Comparison of ENCODE assay signal across 8 cellular contexts in the genomic region with DNA sequence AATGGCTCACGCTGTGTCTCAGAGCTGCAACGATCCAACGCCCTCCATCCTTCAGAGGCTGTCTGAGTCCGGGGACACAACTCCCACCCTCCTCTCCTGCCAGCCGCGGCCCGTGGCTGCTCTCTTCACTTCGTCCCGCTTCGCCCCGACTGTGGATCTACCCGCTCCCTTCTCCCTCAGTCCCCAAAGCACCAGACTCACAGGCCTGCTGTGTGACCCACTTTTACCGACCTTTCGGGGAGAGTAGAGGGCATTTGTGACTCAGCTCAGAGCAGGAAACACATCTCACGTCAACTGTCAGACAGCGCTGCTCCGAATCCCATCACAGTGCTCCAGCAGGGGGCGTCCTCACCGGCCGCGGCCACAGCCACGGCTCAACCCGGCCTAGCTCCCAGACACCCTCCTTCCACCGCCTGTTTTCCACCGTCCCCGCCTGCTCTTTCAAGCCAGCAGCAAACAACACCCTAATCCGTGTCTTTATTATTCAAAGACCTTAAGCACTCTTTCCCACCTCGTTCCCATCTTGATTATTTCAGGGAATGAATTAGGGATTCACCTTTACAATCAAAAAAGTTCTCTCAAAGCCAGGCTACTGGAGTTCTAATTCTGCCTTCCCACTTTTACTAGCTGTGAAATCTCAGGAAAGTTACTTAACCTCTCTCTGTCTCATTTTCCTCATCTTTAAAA. TPM values are rescaled to one million over a fixed set of nuclear protein-coding genes. Genes with fewer than 3 reads are reported as not detected.
DNase-seq lines count a peak whose midpoint lies in the region; ATAC-seq lines count a peak whose summit lies in the region.

No MANE protein-coding gene starts in this region.

- no peaks in the 10 kb centered on the region for H3K27me3 ChIP-seq in right cardiac atrium (ENCODE audit: control insufficient read depth, insufficient read depth)

- DNase-seq in Ammon's horn (ENCODE audit: low spot score), result peak; percentile 88
- DNase-seq in GM19240 (ENCODE audit: insufficient read length, low spot score), result peak; percentile 87
- peak; percentile 53 for DNase-seq in KG1 (lab: John Stamatoyannopoulos, UW)
- peak; percentile 49 for DNase-seq in amniotic stem cell (lab: John Stamatoyannopoulos, UW)
- DNase-seq in right cardiac atrium, result peak; percentile 89 to 95 (median 95)
- DNase-seq in pulmonary artery endothelial cell (ENCODE audit: low read depth, low spot score), result peak; percentile 35
- DNase-seq in ureter (ENCODE audit: low spot score), result peak; percentile 85

- H3K9me3 Mint-ChIP-seq in T-helper 1 cell treated with Interleukin-12 subunit alpha and Interleukin-12 subunit beta and Interleukin-4 antibody, amounts not matched to agents 30 μg/mL and 1 μg/mL, for 36 hours, result no peaks in the 10 kb centered on the region

- H3K27me3 Mint-ChIP-seq in T-helper 1 cell treated with Interleukin-12 subunit alpha and Interleukin-12 subunit beta and Interleukin-4 antibody, amounts not matched to agents 30 μg/mL and 1 μg/mL, for 36 hours (ENCODE audit: low read depth), result peaks cover 3% of the 10 kb centered on the region

- ATAC-seq in right cardiac atrium, result peak; percentile 93 to 96

- H3K27ac ChIP-seq in right cardiac atrium (ENCODE audit: low read length), result peak overlapping the region; percentile 26

- no peaks in the 10 kb centered on the region for H3K36me3 Mint-ChIP-seq in T-helper 1 cell treated with Interleukin-12 subunit alpha and Interleukin-12 subunit beta and Interleukin-4 antibody, amounts not matched to agents 30 μg/mL and 1 μg/mL, for 36 hours (ENCODE audit: low read depth)

- no peaks in the 10 kb centered on the region for H3K9me3 ChIP-seq in right cardiac atrium (ENCODE audit: control insufficient read depth, low read length)

- no peak overlapping the region for H3K4me3 ChIP-seq in right cardiac atrium (ENCODE audit: low read length)

- 7% methylated on average over 28 of the region's 28 CpGs for WGBS in right cardiac atrium

- intact Hi-C loops in right cardiac atrium (cut with DNase I), result loop anchor here in 1 of 4 donors (10.0 kb wide), 1 partner anchor 81 kb away; no protein-coding TSS in a partner anchor

- H3K4me1 Mint-ChIP-seq in T-helper 1 cell treated with Interleukin-12 subunit alpha and Interleukin-12 subunit beta and Interleukin-4 antibody, amounts not matched to agents 30 μg/mL and 1 μg/mL, for 36 hours (ENCODE audit: low read depth), result peaks cover 23% of the 10 kb centered on the region

- peak overlapping the region; percentile 94 for H3K27ac Mint-ChIP-seq in T-helper 1 cell treated with Interleukin-12 subunit alpha and Interleukin-12 subunit beta and Interleukin-4 antibody, amounts not matched to agents 30 μg/mL and 1 μg/mL, for 36 hours

- H3K4me1 ChIP-seq in right cardiac atrium (ENCODE audit: control insufficient read depth, insufficient read depth, low read length), result no peaks in the 10 kb centered on the region

- peak overlapping the region; percentile 83 for H3K4me3 Mint-ChIP-seq in T-helper 1 cell treated with Interleukin-12 subunit alpha and Interleukin-12 subunit beta and Interleukin-4 antibody, amounts not matched to agents 30 μg/mL and 1 μg/mL, for 36 hours

RNA-seq across cellular contexts. Expression of a gene that starts 5.0 kb away (rescaled TPM):
- total RNA-seq in right cardiac atrium (1 to 10 TPM in 1 of 4 donors, under 1 TPM in 3; 0.17 to 1.1 (median 0.52) TPM), pulmonary artery endothelial cell (not detected in 2 replicates), ureter (0.70 TPM)
- polyA plus RNA-seq in right cardiac atrium, result 0.77 TPM

RNA-seq across cellular contexts. Expression of a gene that starts 16.1 kb away (rescaled TPM):
- total RNA-seq in right cardiac atrium (1 to 10 TPM; 2.0 to 7.0 (median 2.8) TPM), pulmonary artery endothelial cell (0.07 and 0.60 TPM in 2 replicates), ureter (0.34 TPM)
- polyA plus RNA-seq in right cardiac atrium, result 6.7 TPM

RNA-seq across cellular contexts. Expression of a gene that starts 27.2 kb away (rescaled TPM):
- total RNA-seq in right cardiac atrium, result under 1 TPM in 3 of 4 donors, not detected in 1; 0.15 to 0.25 (median 0.17) TPM
- polyA plus RNA-seq in right cardiac atrium, result 0.32 TPM
- 0.04 TPM in 1 of 2 replicates, not detected in the other for total RNA-seq in pulmonary artery endothelial cell
- total RNA-seq in ureter, result not detected

RNA-seq across cellular contexts. Expression of a gene that starts 41.8 kb away (rescaled TPM):
- 10 to 100 TPM; 10.4 to 31.1 (median 17.4) TPM for total RNA-seq in right cardiac atrium
- polyA plus RNA-seq in right cardiac atrium, result 37.4 TPM
- not detected in 2 replicates for total RNA-seq in pulmonary artery endothelial cell
- 6.2 TPM for total RNA-seq in ureter

Comparison
In these comparisons a context has a peak if more than half of its experiments do, and no peak if none do; other contexts are left out.
1. DNase-seq: peak in every context shown above with its lines; median percentile 95 in right cardiac atrium; 88 in Ammon's horn; 87 in GM19240; 85 in ureter; 53 in KG1; 49 in amniotic stem cell; 35 in pulmonary artery endothelial cell.